In the genomic region with DNA sequence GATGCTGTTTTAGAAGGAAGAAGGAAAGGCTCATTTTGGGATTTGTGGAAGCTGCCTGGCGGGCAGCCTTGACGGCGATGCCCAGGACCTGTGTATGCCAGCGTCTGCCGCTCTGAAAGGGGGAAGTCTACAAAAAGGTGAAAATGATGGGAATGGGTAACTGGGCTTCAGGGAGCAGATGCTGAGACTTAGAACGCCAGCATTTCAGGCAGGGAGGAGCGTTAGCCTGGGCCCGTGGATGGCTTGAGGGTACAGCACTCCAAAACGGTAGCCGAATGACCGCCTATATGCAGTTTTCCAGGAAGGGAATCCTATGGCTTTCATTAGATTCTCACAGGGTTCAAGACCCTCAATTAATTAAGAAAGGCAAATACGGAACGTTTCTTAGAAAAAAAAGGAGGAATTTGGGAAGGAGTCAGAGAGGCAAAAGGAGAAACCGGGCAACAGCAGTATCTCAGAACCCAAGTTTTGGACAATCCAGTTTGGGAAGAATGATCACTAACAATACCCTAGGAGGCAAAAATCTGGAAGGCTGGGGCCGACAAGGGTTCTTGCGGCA, we compare ENCODE assay signal across 8 cellular contexts. TPM values are rescaled to one million over a fixed set of nuclear protein-coding genes. Genes with fewer than 3 reads are reported as not detected.
DNase-seq lines count a peak whose midpoint lies in the region; ATAC-seq and TF ChIP-seq lines count a peak whose summit lies in the region.

No MANE protein-coding gene starts in this region.

- H4K20me1 ChIP-seq in BLaER1 = no peaks in the 10 kb centered on the region
- no peaks in the 10 kb centered on the region for H4K20me1 ChIP-seq in IMR-90 (ENCODE audit: insufficient read depth, low read length)
- no peaks in the 10 kb centered on the region for H4K20me1 ChIP-seq in smooth muscle cell (ENCODE audit: low read depth)

- H2BK5ac ChIP-seq in IMR-90 (ENCODE audit: low read depth, low read length, poor library complexity, severe bottlenecking) = peak overlapping the region; percentile 64

- CTCF ChIA-PET in IMR-90 (lab: Yijun Ruan, JAX) = interaction anchor here (1.5 kb wide), 1 partner anchor 21 kb away, joined by 7 read pairs; no protein-coding TSS in a partner anchor

- peaks cover 16% of the 10 kb centered on the region for H3F3A ChIP-seq in smooth muscle cell (ENCODE audit: low read depth)

- intact Hi-C loops in IMR-90 (cut with micrococcal nuclease) = no loop called here

- no peak for TF ChIP-seq CTCF in IMR-90 (conservative IDR thresholded peaks at IDR 0.05; ENCODE audit: low read depth, low read length)
- no peak for TF ChIP-seq CTCF in smooth muscle cell (IDR thresholded peaks at IDR 0.05; ENCODE audit: borderline replicate concordance, insufficient read depth, poor library complexity, severe bottlenecking)

- H3K14ac ChIP-seq in IMR-90 (replicated peaks; ENCODE audit: low read depth, low read length) = peak overlapping the region; percentile 89

- H3K9me3 ChIP-seq in BLaER1 = no peaks in the 10 kb centered on the region
- H3K9me3 ChIP-seq in IMR-90 (ENCODE audit: control insufficient read depth, insufficient read depth, low read length) = no peaks in the 10 kb centered on the region
- no peaks in the 10 kb centered on the region for H3K9me3 ChIP-seq in smooth muscle cell (replicated peaks; ENCODE audit: low read depth)

- dilution Hi-C loops in IMR-90 (cut with HindIII; ENCODE audit: low sequenced_read_pairs, unreplicated experiment) = no loop called here

- peak overlapping the region; percentile 77 for H3K9ac ChIP-seq in BLaER1
- peak overlapping the region; percentile 93 for H3K9ac ChIP-seq in IMR-90 (ENCODE audit: low read depth, low read length)
- peak overlapping the region; percentile 43 for H3K9ac ChIP-seq in smooth muscle cell (ENCODE audit: low read depth)

- TF ChIP-seq POLR2A in IMR-90 (IDR thresholded peaks at IDR 0.05; ENCODE audit: low read depth, low read length) (no peak), GM18505 (IDR thresholded peaks at IDR 0.05; ENCODE audit: borderline replicate concordance, extremely low read depth, insufficient read depth, insufficient read length) (no peak)

- ATAC-seq in IMR-90 (ENCODE audit: low read depth) (peak; percentile 19; the same call in 1 of the 2 replicates), GM18505 (IDR thresholded peaks at IDR 0.05; ENCODE audit: unreplicated experiment) (no peak), HG03469 (IDR thresholded peaks at IDR 0.05; ENCODE audit: unreplicated experiment) (no peak)

- no TSS peak for BruUV-seq in IMR-90 (replicated peaks; lab: Mats Ljungman, UMichigan)

- H3K4me2 ChIP-seq in BLaER1 = peak overlapping the region; percentile 93
- peak overlapping the region; percentile 78 for H3K4me2 ChIP-seq in IMR-90 (ENCODE audit: low read depth, low read length)
- peak overlapping the region; percentile 97 for H3K4me2 ChIP-seq in smooth muscle cell

- 34% methylated on average over 11 of the region's 16 CpGs; no CpG with 5 or more reads in 1 of the 2 experiments for WGBS in IMR-90 (ENCODE audit: extremely low coverage in 2 of 2, insufficient read length in 1 of 2), 2 experiments
- 29% methylated on average over 16 of the region's 16 CpGs for WGBS in smooth muscle cell (ENCODE audit: low lambda C conversion rate)

- peaks cover 26% of the 10 kb centered on the region for H3K4me1 ChIP-seq in BLaER1
- peaks cover 4% of the 10 kb centered on the region for H3K4me1 ChIP-seq in IMR-90 (ENCODE audit: control insufficient read depth, insufficient read depth, low read length)
- peaks cover 12% of the 10 kb centered on the region for H3K4me1 ChIP-seq in smooth muscle cell (ENCODE audit: low read depth)

- peak overlapping the region; percentile 91 for H3K23ac ChIP-seq in IMR-90 (ENCODE audit: low read depth, low read length)

- DNase-seq in IMR-90 (no peak), astrocyte of the hippocampus (ENCODE audit: low read depth, low spot score) (peak; percentile 43), iPS-NIHi7 (ENCODE audit: extremely low spot score) (peak; percentile 18), smooth muscle cell (lab: John Stamatoyannopoulos, UW; ENCODE audit: unreplicated experiment) (no peak), KG1 (lab: John Stamatoyannopoulos, UW) (no peak)

- H3K4me3 ChIP-seq in BLaER1 (peak overlapping the region; percentile 76), IMR-90 (ENCODE audit: insufficient read depth, low read depth, low read length) (peak overlapping the region; percentile 51), smooth muscle cell (peak overlapping the region; percentile 86)

- H3K27ac ChIP-seq in BLaER1 (peak overlapping the region; percentile 78), IMR-90 (ENCODE audit: insufficient read depth, low read length) (peak overlapping the region; percentile 90), smooth muscle cell (ENCODE audit: low read depth) (peak overlapping the region; percentile 66)

- peak overlapping the region; percentile 62; the same call in 1 of the 2 replicates for H3K18ac ChIP-seq in IMR-90 (ENCODE audit: low read depth, low read length)

- peak overlapping the region; percentile 23; the same call in 1 of the 2 replicates for H2BK20ac ChIP-seq in IMR-90 (ENCODE audit: low read depth, low read length)

- H4K91ac ChIP-seq in IMR-90 (ENCODE audit: insufficient read depth, low read depth, low read length) = peak overlapping the region; percentile 20; the same call in 1 of the 2 replicates

- H2AK9ac ChIP-seq in IMR-90 (replicated peaks; ENCODE audit: low read depth, low read length, poor library complexity) = peak overlapping the region; percentile 83

- no peak for TF ChIP-seq RAD21 in IMR-90 (IDR thresholded peaks at IDR 0.05; ENCODE audit: low read length)

- peak overlapping the region; percentile 93 for H2AFZ ChIP-seq in IMR-90 (replicated peaks; ENCODE audit: low read length, poor library complexity)
- H2AFZ ChIP-seq in smooth muscle cell (ENCODE audit: low read depth) = peak overlapping the region; percentile 88

- H3K56ac ChIP-seq in IMR-90 (ENCODE audit: extremely low read depth, insufficient read depth, low read length) = peak overlapping the region; percentile 91

- peaks cover 8% of the 10 kb centered on the region; the same call in 1 of the 2 replicates for H3K9me1 ChIP-seq in IMR-90 (ENCODE audit: insufficient read depth, low read length)

- peak overlapping the region; percentile 44 for H2AK5ac ChIP-seq in IMR-90 (ENCODE audit: low read depth, low read length)

- peaks cover 12 to 22% of the 10 kb centered on the region in 2 experiments; a peak in 3 of 4 replicates for H3K79me1 ChIP-seq in IMR-90 (ENCODE audit: low read depth in 1 of 2, low read length in 2 of 2)

- H3K27me3 ChIP-seq in BLaER1 (no peaks in the 10 kb centered on the region), IMR-90 (ENCODE audit: control insufficient read depth, insufficient read depth, low read length) (no peaks in the 10 kb centered on the region), smooth muscle cell (ENCODE audit: low read depth) (no peaks in the 10 kb centered on the region)

- H3K4ac ChIP-seq in IMR-90 (ENCODE audit: low read depth, low read length) = peak overlapping the region; percentile 77

- peaks cover 4% of the 10 kb centered on the region for H3K79me2 ChIP-seq in smooth muscle cell (ENCODE audit: low read depth)

- H2BK120ac ChIP-seq in IMR-90 (ENCODE audit: low read depth, low read length) = peak overlapping the region; percentile 22; the same call in 1 of the 2 replicates

- H4K8ac ChIP-seq in IMR-90 (ENCODE audit: low read depth in 2 of 2, low read length in 2 of 2) = peak overlapping the region; percentile 83 to 88

- in situ Hi-C loops in IMR-90 (cut with MboI; ENCODE audit: low sequenced_read_pairs) = no loop called here

- H2BK15ac ChIP-seq in IMR-90 (ENCODE audit: low read depth, low read length) = no peak overlapping the region

- peak overlapping the region; percentile 72; the same call in 1 of the 2 replicates for H4K5ac ChIP-seq in IMR-90 (ENCODE audit: low read depth, low read length)

- H3K36me3 ChIP-seq in BLaER1 (peaks cover 21% of the 10 kb centered on the region), IMR-90 (ENCODE audit: control insufficient read depth, insufficient read depth, low read length) (peaks cover 4% of the 10 kb centered on the region; the same call in 1 of the 2 replicates), smooth muscle cell (ENCODE audit: low read depth) (no peaks in the 10 kb centered on the region)

- POLR2A ChIA-PET in IMR-90 (lab: Charles Lee; ENCODE audit: unreplicated experiment) = no interaction called here

TF ChIP-seq in IMR-90, 13 proteins besides CTCF, POLR2A, EP300 and RAD21 (continues in another document):
- no peak for TF ChIP-seq MAZ (IDR thresholded peaks at IDR 0.05; ENCODE audit: borderline replicate concordance, low read depth, low read length)
- no peak for TF ChIP-seq BHLHE40 (IDR thresholded peaks at IDR 0.05; ENCODE audit: low read depth, low read length)
- TF ChIP-seq SMC3 (IDR thresholded peaks at IDR 0.05; ENCODE audit: low read depth, low read length) = no peak
- TF ChIP-seq MAFK (IDR thresholded peaks at IDR 0.05; ENCODE audit: low read depth, low read length) = no peak
- no peak for TF ChIP-seq CEBPB (IDR thresholded peaks at IDR 0.05; ENCODE audit: low read depth, low read length)
- TF ChIP-seq, protein P1, sequence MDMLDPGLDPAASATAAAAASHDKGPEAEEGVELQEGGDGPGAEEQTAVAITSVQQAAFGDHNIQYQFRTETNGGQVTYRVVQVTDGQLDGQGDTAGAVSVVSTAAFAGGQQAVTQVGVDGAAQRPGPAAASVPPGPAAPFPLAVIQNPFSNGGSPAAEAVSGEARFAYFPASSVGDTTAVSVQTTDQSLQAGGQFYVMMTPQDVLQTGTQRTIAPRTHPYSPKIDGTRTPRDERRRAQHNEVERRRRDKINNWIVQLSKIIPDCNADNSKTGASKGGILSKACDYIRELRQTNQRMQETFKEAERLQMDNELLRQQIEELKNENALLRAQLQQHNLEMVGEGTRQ (IDR thresholded peaks at IDR 0.05; ENCODE audit: low read depth, low read length) = no peak

RNA-seq across cellular contexts. Expression of a gene that starts 0.7 kb away (rescaled TPM):
- total RNA-seq in IMR-90 (2012; rRNA removed) (10.0 and 12.9 TPM in 2 replicates), smooth muscle cell (13.8 and 14.5 TPM in 2 replicates)
- polyA plus RNA-seq in IMR-90 (2012; rRNA removed) (7.3 and 8.2 TPM in 2 replicates), smooth muscle cell (14.1 and 14.5 TPM in 2 replicates)
- 4.1 and 4.5 TPM in 2 replicates for polyA plus RNA-seq in IMR-90 (2012; cell fraction: cytosol; rRNA removed)
- polyA plus RNA-seq in IMR-90 (2012; cell fraction: nucleus; rRNA removed; ENCODE audit: low replicate concordance) = 2.1 and 3.5 TPM in 2 replicates

RNA-seq across cellular contexts. Expression of a gene that starts 22.7 kb away (rescaled TPM):
- total RNA-seq in IMR-90 (2012; rRNA removed) (not detected in 2 replicates), smooth muscle cell (0.09 and 0.36 TPM in 2 replicates)
- polyA plus RNA-seq in IMR-90 (2012; rRNA removed) (0.07 TPM in 1 of 2 replicates, not detected in the other), smooth muscle cell (0.59 TPM in 1 of 2 replicates, not detected in the other)
- 0.02 TPM in 1 of 2 replicates, not detected in the other for polyA plus RNA-seq in IMR-90 (2012; cell fraction: cytosol; rRNA removed)
- 0.06 and 0.09 TPM in 2 replicates for polyA plus RNA-seq in IMR-90 (2012; cell fraction: nucleus; rRNA removed; ENCODE audit: low replicate concordance)

RNA-seq across cellular contexts. Expression of a gene that starts 35.8 kb away (rescaled TPM):
- total RNA-seq in IMR-90 (2012; rRNA removed) (0.28 and 1.4 TPM in 2 replicates), smooth muscle cell (3.7 and 8.3 TPM in 2 replicates)
- polyA plus RNA-seq in IMR-90 (2012; rRNA removed) (0.76 and 1.0 TPM in 2 replicates), smooth muscle cell (0.72 and 4.8 TPM in 2 replicates)
- 0.05 and 0.35 TPM in 2 replicates for polyA plus RNA-seq in IMR-90 (2012; cell fraction: cytosol; rRNA removed)
- polyA plus RNA-seq in IMR-90 (2012; cell fraction: nucleus; rRNA removed; ENCODE audit: low replicate concordance) = 1.6 and 7.9 TPM in 2 replicates

Comparison
In these comparisons a context has a peak if more than half of its experiments do, and no peak if none do; other contexts are left out.
1. H3K9ac ChIP-seq: peak in every context shown above with its lines; median percentile 93 in IMR-90; 77 in BLaER1; 43 in smooth muscle cell.
2. DNase-seq: peak in astrocyte of the hippocampus (single experiment) and iPS-NIHi7 (single experiment); none in IMR-90 (single experiment), smooth muscle cell (single experiment) and KG1 (single experiment).
3. Peak in every context shown above with its lines, with median percentiles within 50 percentile points of each other: H3K27ac ChIP-seq, H3K4me2 ChIP-seq and H3K4me3 ChIP-seq.